ENCODE assay signal across 1 cellular context in the genomic region with DNA sequence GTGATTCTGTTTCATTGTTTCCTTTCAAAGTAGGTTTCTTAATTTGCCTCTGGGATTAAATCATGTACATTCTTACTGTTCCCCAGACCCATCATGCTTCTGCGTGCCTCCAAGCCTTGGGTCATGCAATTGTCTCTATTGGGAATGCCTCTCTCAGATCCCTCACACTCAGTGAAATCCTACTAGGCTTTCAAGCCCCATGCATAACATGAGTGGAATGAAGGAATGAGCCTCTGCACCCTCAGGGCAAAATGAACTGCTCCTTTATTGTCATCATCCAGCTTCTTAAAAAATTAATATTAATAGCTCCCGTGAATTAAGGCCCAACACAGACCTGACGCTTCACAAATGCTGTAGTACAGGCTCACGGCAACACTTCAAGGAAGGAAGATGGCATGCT.
TF ChIP-seq lines count a peak whose summit lies in the region.

No MANE protein-coding gene starts in this region.

TF ChIP-seq in IMR-90, 13 proteins besides CTCF, POLR2A, EP300 and RAD21 (continued from another document):
- TF ChIP-seq, protein P1, sequence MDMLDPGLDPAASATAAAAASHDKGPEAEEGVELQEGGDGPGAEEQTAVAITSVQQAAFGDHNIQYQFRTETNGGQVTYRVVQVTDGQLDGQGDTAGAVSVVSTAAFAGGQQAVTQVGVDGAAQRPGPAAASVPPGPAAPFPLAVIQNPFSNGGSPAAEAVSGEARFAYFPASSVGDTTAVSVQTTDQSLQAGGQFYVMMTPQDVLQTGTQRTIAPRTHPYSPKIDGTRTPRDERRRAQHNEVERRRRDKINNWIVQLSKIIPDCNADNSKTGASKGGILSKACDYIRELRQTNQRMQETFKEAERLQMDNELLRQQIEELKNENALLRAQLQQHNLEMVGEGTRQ (IDR thresholded peaks at IDR 0.05; ENCODE audit: low read depth, low read length), result no peak
- TF ChIP-seq CHD1 (IDR thresholded peaks at IDR 0.05; ENCODE audit: low read depth, low read length), result no peak
- no peak for TF ChIP-seq MAZ (IDR thresholded peaks at IDR 0.05; ENCODE audit: borderline replicate concordance, low read depth, low read length)
- no peak for TF ChIP-seq FOS (IDR thresholded peaks at IDR 0.05; ENCODE audit: low read depth, low read length)
- TF ChIP-seq MXI1 (IDR thresholded peaks at IDR 0.05; ENCODE audit: borderline replicate concordance, low read depth, low read length), result no peak
- TF ChIP-seq MAFK (IDR thresholded peaks at IDR 0.05; ENCODE audit: low read depth, low read length), result no peak
- TF ChIP-seq RCOR1 (IDR thresholded peaks at IDR 0.05; ENCODE audit: insufficient replicate concordance, low read length), result no peak
TF ChIP-seq in IMR-90: peak in this region for 0.
